In the genomic region with DNA sequence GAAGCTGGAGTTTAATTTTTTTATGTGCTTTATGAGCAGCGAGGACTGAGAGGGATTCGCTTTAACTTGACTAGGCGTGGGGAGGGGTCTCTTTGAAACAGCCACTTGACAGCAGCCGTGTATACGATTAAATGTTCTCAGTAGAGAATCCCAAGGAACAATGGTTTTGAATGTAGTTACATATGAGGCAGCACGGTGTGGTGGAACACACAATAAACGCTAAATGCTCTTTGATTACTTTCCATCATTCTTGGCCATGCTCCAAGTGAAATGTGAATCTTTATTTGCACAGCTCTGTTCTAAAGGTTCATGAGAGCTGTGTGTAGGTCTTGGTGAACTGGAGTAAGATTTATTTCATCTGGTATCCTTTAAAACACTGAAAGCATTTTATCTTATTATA, we compare ENCODE assay signal across 9 cellular contexts.
DNase-seq lines count a peak whose midpoint lies in the region; ATAC-seq, FAIRE-seq and TF ChIP-seq lines count a peak whose summit lies in the region.
"Had no signal": no experiment of that assay in that cellular context is flagged by ENCODE, and none has a peak within 500 bp of the region (broad histone marks: within the 10 kb centered on the region; RNA-seq: fewer than 3 reads in every experiment).

No MANE protein-coding gene starts in this region.

- H3K36me3 Mint-ChIP-seq in osteocyte (ENCODE audit: unreplicated experiment), result no peaks in the 10 kb centered on the region

- no peaks in the 10 kb centered on the region for H4K20me1 ChIP-seq in SK-N-SH (ENCODE audit: insufficient read depth)

- CTCF ChIA-PET in SK-N-SH (lab: Yijun Ruan, JAX), result interaction anchor here (1.0 kb wide), 1 partner anchor 195 kb away, joined by 3 read pairs; no protein-coding TSS in a partner anchor

- H3K27ac Mint-ChIP-seq in osteocyte (ENCODE audit: unreplicated experiment), result peak overlapping the region; percentile 63

- H3K4me3 Mint-ChIP-seq in osteocyte (ENCODE audit: unreplicated experiment), result no peak overlapping the region

- no peak overlapping the region for H2AFZ ChIP-seq in SK-N-SH (ENCODE audit: low read depth)

- peaks cover 41% of the 10 kb centered on the region for H3F3A ChIP-seq in SK-N-SH (replicated peaks; ENCODE audit: insufficient read depth)

- no peaks in the 10 kb centered on the region for H3K27me3 ChIP-seq in SK-N-SH (ENCODE audit: insufficient read depth)
- H3K27me3 ChIP-seq: SJSA1 had no signal

- H3K9ac ChIP-seq in SK-N-SH, result no peak overlapping the region

- no peaks in the 10 kb centered on the region for H3K36me3 ChIP-seq in SK-N-SH (replicated peaks in 1 of 2; ENCODE audit: control insufficient read depth in 1 of 2, insufficient read depth in 2 of 2, low read length in 1 of 2)
- H3K36me3 ChIP-seq: SJSA1 had no signal

- peaks cover 55% of the 10 kb centered on the region for H3K4me1 Mint-ChIP-seq in osteocyte (ENCODE audit: unreplicated experiment)

- no peaks in the 10 kb centered on the region for H3K79me2 ChIP-seq in SK-N-SH (ENCODE audit: insufficient read depth)

- WGBS in SK-N-SH (ENCODE audit: low lambda C conversion rate), result 94% methylated on average over 7 of the region's 7 CpGs

- TF ChIP-seq EP300 in SK-N-SH (IDR thresholded peaks at IDR 0.05; ENCODE audit: borderline replicate concordance in 1 of 2, low read depth in 1 of 2, low read length in 1 of 2), result no peak

- no peaks in the 10 kb centered on the region for H3K9me3 Mint-ChIP-seq in osteocyte (ENCODE audit: unreplicated experiment)

- H3K9me3 ChIP-seq in SK-N-SH, result no peaks in the 10 kb centered on the region
- H3K9me3 ChIP-seq: SJSA1 had no signal

- ATAC-seq in HG03442 (IDR thresholded peaks at IDR 0.05; ENCODE audit: unreplicated experiment) (no peak), GM18858 (IDR thresholded peaks at IDR 0.05; ENCODE audit: unreplicated experiment) (no peak)

- POLR2A ChIA-PET in SK-N-SH (lab: Yijun Ruan, JAX), result no interaction called here

- H3K27ac ChIP-seq in SK-N-SH (ENCODE audit: low read depth in 2 of 2, low read length in 1 of 2), result no peak overlapping the region
- H3K27ac ChIP-seq: SJSA1 had no signal

- H3K4me1 ChIP-seq in SK-N-SH (ENCODE audit: control insufficient read depth in 1 of 2, insufficient read depth in 2 of 2, low read depth in 1 of 2, low read length in 1 of 2), result peaks cover 2 to 60% of the 10 kb centered on the region in 2 experiments; a peak in 3 of 4 replicates

- DNase-seq in COR-L47 (lab: John Stamatoyannopoulos, UW), result peak; percentile 81
- DNase-seq in NCI-H128 (lab: John Stamatoyannopoulos, UW; ENCODE audit: unreplicated experiment), result peak; percentile 78
- DNase-seq in SHP77 treated with DMSO at 0.1 percent for 48 hours (lab: John Stamatoyannopoulos, UW), result peak; percentile 69
- no peak for DNase-seq in osteocyte (ENCODE audit: extremely low spot score, unreplicated experiment)
- no peak for DNase-seq in H54 (ENCODE audit: insufficient read length, low spot score)
- no peak for DNase-seq in SK-N-SH

- H3K27me3 Mint-ChIP-seq in osteocyte (ENCODE audit: unreplicated experiment), result no peaks in the 10 kb centered on the region

- FAIRE-seq in H54 (lab: Jason Lieb, UNC), result no peak

- no peak for TF ChIP-seq CTCF in osteocyte (IDR thresholded peaks at IDR 0.05)
- TF ChIP-seq CTCF in SK-N-SH (IDR thresholded peaks at IDR 0.05), result no peak

- no peaks in the 10 kb centered on the region for H3K9me2 ChIP-seq in SK-N-SH

- TF ChIP-seq POLR2A in H54 (IDR thresholded peaks at IDR 0.05; ENCODE audit: low read depth, low read length), result no peak

- H3K4me3 ChIP-seq in SK-N-SH (ENCODE audit: low read depth in 2 of 2, low read length in 1 of 2), result no peak overlapping the region
- H3K4me3 ChIP-seq: SJSA1 had no signal

- no peak for TF ChIP-seq RAD21 in SK-N-SH (IDR thresholded peaks at IDR 0.05; ENCODE audit: low read length)

- H3K4me2 ChIP-seq in SK-N-SH, result no peak overlapping the region

TF ChIP-seq in SK-N-SH, 30 proteins besides CTCF, POLR2A, EP300 and RAD21:
- TF ChIP-seq FOXM1 (IDR thresholded peaks at IDR 0.05; ENCODE audit: low read depth), result no peak
- TF ChIP-seq POLR2AphosphoS5 (IDR thresholded peaks at IDR 0.05; ENCODE audit: low read depth, low read length), result no peak
- no peak for TF ChIP-seq TEAD4 (IDR thresholded peaks at IDR 0.05; ENCODE audit: borderline replicate concordance, insufficient read depth)
- TF ChIP-seq USF1 (IDR thresholded peaks at IDR 0.05; ENCODE audit: borderline replicate concordance, low read depth), result no peak
- TF ChIP-seq FOXJ3 (CRISPR knock-in tag; IDR thresholded peaks at IDR 0.05), result no peak
- no peak for TF ChIP-seq GATA2 (CRISPR knock-in tag; IDR thresholded peaks at IDR 0.05)
- TF ChIP-seq ZBTB33 (IDR thresholded peaks at IDR 0.05; ENCODE audit: borderline replicate concordance, low read depth), result no peak
- no peak for TF ChIP-seq USF2 (IDR thresholded peaks at IDR 0.05; ENCODE audit: borderline replicate concordance, low read depth, low read length)
- no peak for TF ChIP-seq RXRA (IDR thresholded peaks at IDR 0.05; ENCODE audit: borderline replicate concordance, low read depth)
- TF ChIP-seq GABPA (IDR thresholded peaks at IDR 0.05; ENCODE audit: low read depth), result no peak
- no peak for TF ChIP-seq NFIC (IDR thresholded peaks at IDR 0.05; ENCODE audit: borderline replicate concordance)
- TF ChIP-seq, protein P1, sequence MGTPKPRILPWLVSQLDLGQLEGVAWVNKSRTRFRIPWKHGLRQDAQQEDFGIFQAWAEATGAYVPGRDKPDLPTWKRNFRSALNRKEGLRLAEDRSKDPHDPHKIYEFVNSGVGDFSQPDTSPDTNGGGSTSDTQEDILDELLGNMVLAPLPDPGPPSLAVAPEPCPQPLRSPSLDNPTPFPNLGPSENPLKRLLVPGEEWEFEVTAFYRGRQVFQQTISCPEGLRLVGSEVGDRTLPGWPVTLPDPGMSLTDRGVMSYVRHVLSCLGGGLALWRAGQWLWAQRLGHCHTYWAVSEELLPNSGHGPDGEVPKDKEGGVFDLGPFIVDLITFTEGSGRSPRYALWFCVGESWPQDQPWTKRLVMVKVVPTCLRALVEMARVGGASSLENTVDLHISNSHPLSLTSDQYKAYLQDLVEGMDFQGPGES (IDR thresholded peaks at IDR 0.05; ENCODE audit: low read depth, low read length), result no peak
- no peak for TF ChIP-seq SIN3A (IDR thresholded peaks at IDR 0.05; ENCODE audit: borderline replicate concordance, low read depth, low read length)
- no peak for TF ChIP-seq YY1 (IDR thresholded peaks at IDR 0.05; ENCODE audit: low read depth)
- no peak for TF ChIP-seq JUND (IDR thresholded peaks at IDR 0.05)
- TF ChIP-seq TCF12 (IDR thresholded peaks at IDR 0.05), result no peak

Comparison
In these comparisons a context has a peak if more than half of its experiments do, and no peak if none do; other contexts are left out.
1. DNase-seq: peak in COR-L47 (single experiment), NCI-H128 (single experiment) and SHP77 treated with DMSO at 0.1 percent for 48 hours (single experiment); none in osteocyte (single experiment), H54 (single experiment) and SK-N-SH (single experiment).